8 cellular contexts compared by ENCODE assay signal in genomic region chr1:171841050-171841910, GRCh38. TPM values are rescaled to one million over a fixed set of nuclear protein-coding genes. Genes with fewer than 3 reads are reported as not detected.
DNase-seq lines count a peak whose midpoint lies in the region; ATAC-seq, FAIRE-seq and TF ChIP-seq lines count a peak whose summit lies in the region.

DNM3 (plus strand) TSS chr1:171841498; CDS start chr1:171841657, 159 bp downstream.

- DNase-seq in GM12892 (ENCODE audit: insufficient read length) (peak; percentile 85), NCI-H187 (lab: John Stamatoyannopoulos, UW) (peak; percentile 88 to 90), mammary epithelial cell (peak; percentile 72), iPS-NIHi7 (ENCODE audit: extremely low spot score) (peak; percentile 96), RCC 7860 (ENCODE audit: low spot score) (no peak)

- FAIRE-seq in GM12892 (lab: Jason Lieb, UNC) (peak; percentile 60), RCC 7860 (lab: Jason Lieb, UNC) (no peak)

- no TSS peak for BruUV-seq in mammary epithelial cell (replicated peaks; lab: Mats Ljungman, UMichigan)

- 8% methylated on average over 18 of the region's 85 CpGs for WGBS in mammary epithelial cell (ENCODE audit: low coverage, missing lambda C conversion rate)

- peak within 1 kb of the TSS; percentile 86 for H3K4me2 ChIP-seq in mammary epithelial cell (ENCODE audit: insufficient read depth, low read depth, low read length)

- H3K9ac ChIP-seq in mammary epithelial cell (ENCODE audit: insufficient read depth, low read length), result peak within 1 kb of the TSS; percentile 53

- CTCF ChIA-PET in mammary epithelial cell (lab: Charles Lee; ENCODE audit: low non-redundant PET), result no interaction called here

- intact Hi-C loops in mammary epithelial cell (cut with micrococcal nuclease), result loop anchor here (1.0 to 2.0 kb wide), 3 partner anchors 40 to 142 kb away; no protein-coding TSS in a partner anchor

- H3K79me2 ChIP-seq in mammary epithelial cell (ENCODE audit: insufficient read depth, low read length), result no peaks in the 10 kb centered on the region

- in situ Hi-C loops in mammary epithelial cell (cut with MboI; ENCODE audit: low sequenced_read_pairs in 2 of 2), result no loop called here

- no peaks in the 10 kb centered on the region for H4K20me1 ChIP-seq in mammary epithelial cell (ENCODE audit: insufficient read depth, low read length)

- peak within 1 kb of the TSS; percentile 97 for H2AFZ ChIP-seq in mammary epithelial cell (ENCODE audit: low read depth, low read length)

- dilution Hi-C loops in mammary epithelial cell (cut with HindIII; ENCODE audit: low sequenced_read_pairs), result no loop called here

- H3K9me3 ChIP-seq in mammary epithelial cell (replicated peaks; ENCODE audit: insufficient read depth, low read length), result no peaks in the 10 kb centered on the region

- H3K4me3 ChIP-seq in WI38 (ENCODE audit: low read depth, low read length), result peak within 1 kb of the TSS; percentile 63
- peak within 1 kb of the TSS; percentile 71 to 100 (median 86) for H3K4me3 ChIP-seq in mammary epithelial cell (replicated peaks in 1 of 3; ENCODE audit: insufficient read depth in 1 of 3, low read depth in 2 of 3, low read length in 3 of 3)
- peak within 1 kb of the TSS; percentile 47 to 75 (median 70) for H3K4me3 ChIP-seq in skin epidermis

- TF ChIP-seq POLR2A in GM12892 (IDR thresholded peaks at IDR 0.05; ENCODE audit: low read depth, low read length), result no peak

- ATAC-seq in HG02759 (IDR thresholded peaks at IDR 0.05; ENCODE audit: unreplicated experiment), result peak; percentile 90

- H3K36me3 ChIP-seq in mammary epithelial cell (ENCODE audit: insufficient read depth, low read length), result no peaks in the 10 kb centered on the region

- no peak for TF ChIP-seq CTCF in WI38 (IDR thresholded peaks at IDR 0.05; ENCODE audit: low read depth, low read length)
- no peak for TF ChIP-seq CTCF in mammary epithelial cell (conservative IDR thresholded peaks at IDR 0.05 in 1 of 2, IDR thresholded peaks at IDR 0.05 in 1 of 2; ENCODE audit: extremely low read depth in 1 of 2, insufficient read depth in 1 of 2, low read depth in 1 of 2, low read length in 2 of 2)

- no peaks in the 10 kb centered on the region for H3K27me3 ChIP-seq in mammary epithelial cell (ENCODE audit: insufficient read depth, low read length)

- peak within 1 kb of the TSS; percentile 35 for H3K27ac ChIP-seq in mammary epithelial cell (ENCODE audit: insufficient read depth, low read depth, low read length)
- H3K27ac ChIP-seq in skin epidermis, result peak within 1 kb of the TSS in 17 of 21 experiments; percentile 28 to 81 (median 65)

- H3K4me1 ChIP-seq in mammary epithelial cell (ENCODE audit: insufficient read depth, low read length), result peaks cover 14% of the 10 kb centered on the region

RNA-seq across cellular contexts. Expression of gene DNM3, which starts in this region (rescaled TPM):
- 0.36 TPM for polyA plus RNA-seq in GM12892 (2012; ENCODE audit: missing spikeins)
- 1 to 10 TPM; 3.0 to 6.4 TPM for total RNA-seq in mammary epithelial cell
- polyA plus RNA-seq in mammary epithelial cell, result 3.1 TPM
- polyA minus RNA-seq in mammary epithelial cell, result 8.0 TPM
